17 cellular contexts compared by ENCODE assay signal in genomic region chr2:71685073-71685848, GRCh38.
DNase-seq lines count a peak whose midpoint lies in the region; FAIRE-seq and TF ChIP-seq lines count a peak whose summit lies in the region.
"Had no signal": no experiment of that assay in that cellular context is flagged by ENCODE, and none has a peak within 500 bp of the region (broad histone marks: within the 10 kb centered on the region; RNA-seq: fewer than 3 reads in every experiment).

No MANE protein-coding gene starts in this region.

- H3K36me3 ChIP-seq in skeletal muscle tissue (ENCODE audit: control insufficient read depth in 3 of 3, insufficient read depth in 3 of 3, low read length in 3 of 3), result peaks cover 25 to 41% (median 33%) of the 10 kb centered on the region in 3 donors

- no peaks in the 10 kb centered on the region for H3K9me3 ChIP-seq in skeletal muscle tissue (ENCODE audit: control insufficient read depth in 3 of 3, low read length in 3 of 3)
- H3K9me3 ChIP-seq: Caco-2 had no signal

- no peak for FAIRE-seq in GM12892 (lab: Jason Lieb, UNC)

- H3K36me3 Mint-ChIP-seq in glutamatergic neuron (ENCODE audit: unreplicated experiment), result peaks cover 8% of the 10 kb centered on the region
- H3K36me3 Mint-ChIP-seq: stimulated activated effector memory CD8-positive, alpha-beta T cell treated with anti-CD3 and anti-CD28 coated beads, Interleukin-12 subunit alpha, Interleukin-12 subunit beta, amount 100 ng/mL, for 72 hours had no signal

- H3K4me3 ChIP-seq in coronary artery (no peak overlapping the region), skeletal muscle tissue (ENCODE audit: low read length in 3 of 3) (peak overlapping the region in 2 of 3 donors; percentile 31 to 35)

- H3K4me3 Mint-ChIP-seq in glutamatergic neuron (ENCODE audit: unreplicated experiment), result no peak overlapping the region
- H3K4me3 Mint-ChIP-seq: stimulated activated effector memory CD8-positive, alpha-beta T cell treated with anti-CD3 and anti-CD28 coated beads, Interleukin-12 subunit alpha, Interleukin-12 subunit beta, amount 100 ng/mL, for 72 hours had no signal

- peaks cover 38 to 86% (median 47%) of the 10 kb centered on the region in 3 donors for H3K4me1 ChIP-seq in skeletal muscle tissue (ENCODE audit: control insufficient read depth in 3 of 3, insufficient read depth in 3 of 3, low read length in 3 of 3)
- H3K4me1 ChIP-seq: Caco-2 had no signal

- no peaks in the 10 kb centered on the region for H3K27me3 ChIP-seq in skeletal muscle tissue (ENCODE audit: control insufficient read depth in 3 of 3, insufficient read depth in 3 of 3, low read length in 3 of 3)

- TF ChIP-seq CTCF in coronary artery (IDR thresholded peaks at IDR 0.05) (no peak), glutamatergic neuron (IDR thresholded peaks at IDR 0.05; ENCODE audit: partially characterized antibody, unreplicated experiment) (no peak)

- peak overlapping the region; percentile 10 to 35 for H3K27ac ChIP-seq in coronary artery
- H3K27ac ChIP-seq in skeletal muscle tissue (ENCODE audit: low read depth, low read length), result peak overlapping the region; percentile 81
- H3K27ac ChIP-seq: HL-60 had no signal

- H3K9ac ChIP-seq in skeletal muscle tissue (ENCODE audit: low read depth in 1 of 3, low read length in 3 of 3), result peak overlapping the region in 2 of 3 donors; percentile 36 to 69

- H3K9me3 Mint-ChIP-seq in glutamatergic neuron (ENCODE audit: unreplicated experiment), result peaks cover 1% of the 10 kb centered on the region
- H3K9me3 Mint-ChIP-seq: stimulated activated effector memory CD8-positive, alpha-beta T cell treated with anti-CD3 and anti-CD28 coated beads, Interleukin-12 subunit alpha, Interleukin-12 subunit beta, amount 100 ng/mL, for 72 hours had no signal

- no peak for TF ChIP-seq POLR2A in GM12892 (IDR thresholded peaks at IDR 0.05; ENCODE audit: low read depth, low read length)

- in situ Hi-C loops in G401 (cut with HindIII; ENCODE audit: low sequenced_read_pairs), result no loop called here

- peak; percentile 13 for DNase-seq in G401 (ENCODE audit: low spot score)
- DNase-seq in coronary artery (ENCODE audit: low spot score), result no peak
- DNase-seq in medulla oblongata (ENCODE audit: extremely low spot score), result peak; percentile 48
- no peak for DNase-seq in AG08395 (ENCODE audit: low spot score)
- DNase-seq in GM12892 (ENCODE audit: insufficient read length), result no peak
- no peak for DNase-seq in glutamatergic neuron
- DNase-seq in COLO829 (ENCODE audit: low spot score), result no peak
- DNase-seq: activated CD4-positive, alpha-beta T cell treated with anti-CD3 and anti-CD28 coated beads for 4 hours; H7; MM.1S; NCI-H1694; NCI-H2227 treated with DMSO at 0.1 percent for 48 hours had no signal

- no peak overlapping the region for H3K27ac Mint-ChIP-seq in glutamatergic neuron (ENCODE audit: unreplicated experiment)
- H3K27ac Mint-ChIP-seq: progenitor cell of endocrine pancreas; stimulated activated effector memory CD8-positive, alpha-beta T cell treated with anti-CD3 and anti-CD28 coated beads, Interleukin-12 subunit alpha, Interleukin-12 subunit beta, amount 100 ng/mL, for 72 hours had no signal

- no peaks in the 10 kb centered on the region for H3K27me3 Mint-ChIP-seq in glutamatergic neuron (ENCODE audit: unreplicated experiment)

- H3K4me1 Mint-ChIP-seq in glutamatergic neuron (ENCODE audit: low read depth, unreplicated experiment), result no peaks in the 10 kb centered on the region
- H3K4me1 Mint-ChIP-seq: stimulated activated effector memory CD8-positive, alpha-beta T cell treated with anti-CD3 and anti-CD28 coated beads, Interleukin-12 subunit alpha, Interleukin-12 subunit beta, amount 100 ng/mL, for 72 hours had no signal

Comparison
In these comparisons a context has a peak if more than half of its experiments do, and no peak if none do; other contexts are left out.
1. DNase-seq: peak in G401 (single experiment) and medulla oblongata (single experiment); none in coronary artery (single experiment), AG08395 (single experiment), GM12892 (single experiment), glutamatergic neuron (single experiment) and COLO829 (single experiment).